In the genomic region with DNA sequence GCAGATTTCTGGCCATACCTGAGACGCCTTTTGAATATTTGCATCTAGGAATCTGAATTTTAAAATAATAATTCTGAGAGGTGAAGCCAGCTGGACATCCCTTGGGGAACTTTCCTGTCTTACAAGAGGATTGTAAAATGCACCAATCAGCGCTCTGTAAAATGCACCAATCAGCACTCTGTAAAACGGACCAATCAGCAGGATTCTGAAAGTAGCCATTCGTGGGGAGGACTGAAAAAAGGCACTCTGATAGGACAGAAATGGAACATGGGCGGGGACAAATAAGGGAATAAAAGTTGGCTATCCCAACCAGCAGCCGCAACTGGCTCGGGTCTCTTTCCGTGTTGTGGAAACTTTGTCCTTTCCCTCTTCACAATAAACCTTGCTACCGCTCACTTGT, we compare ENCODE assay signal across 25 cellular contexts.
"Had no signal": no experiment of that assay in that cellular context is flagged by ENCODE, and none has a peak within 500 bp of the region (broad histone marks: within the 10 kb centered on the region; RNA-seq: fewer than 3 reads in every experiment).

No MANE protein-coding gene starts in this region.

- H3K9me3 Mint-ChIP-seq: activated naive CD4-positive, alpha-beta T cell treated with anti-CD3 and anti-CD28 coated beads, Interleukin-2, amount 10 ng/mL, durations not matched to agents 7 days and 5 days; activated naive CD8-positive, alpha-beta T cell treated with anti-CD3 and anti-CD28 coated beads, Interleukin-2, amount 10 ng/mL, durations not matched to agents 7 days and 5 days; activated T-cell treated with anti-CD3 and anti-CD28 coated beads, Interleukin-2, amount 50 U/mL, for 24 hours; activated T-helper 1 cell treated with anti-CD3 and anti-CD28 coated beads, Interleukin-12 subunit alpha, Interleukin-12 subunit beta, Interleukin-2, Interleukin-4 antibody, amounts not matched to agents 30 ng/mL and 10 ng/mL and 1 ng/mL, durations not matched to agents 14 hours and 24 hours and 36 hours; T-cell had no signal

- DNase-seq: activated CD4-positive, alpha-beta T cell treated with anti-CD3 and anti-CD28 coated beads for 36 hours; activated CD4-positive, CD25-positive, alpha-beta regulatory T cell; activated gamma-delta T cell; activated naive CD4-positive, alpha-beta T cell treated with anti-CD3 and anti-CD28 coated beads, Interleukin-2, amount 10 ng/mL, durations not matched to agents 7 days and 5 days; activated naive CD8-positive, alpha-beta T cell treated with anti-CD3 and anti-CD28 coated beads, Interleukin-2, amount 10 ng/mL, durations not matched to agents 7 days and 5 days; activated T-cell treated with anti-CD3 and anti-CD28 coated beads, Interleukin-2, amount 50 U/mL, for 24 hours; anterior cingulate cortex; caudate nucleus; MG63; NCI-H1105; NCI-H1436; NCI-H187; NCI-H2081; NCI-H524; RPMI8226; T-cell; T-helper 2 cell; T1000 had no signal

- H3K9me3 ChIP-seq: adrenal gland, breast epithelium, MG63 had no signal

- H3K4me1 ChIP-seq: adrenal gland, breast epithelium had no signal

- H3K4me3 Mint-ChIP-seq: activated CD4-positive, alpha-beta T cell treated with anti-CD3 and anti-CD28 coated beads for 36 hours; activated CD8-positive, alpha-beta memory T cell treated with anti-CD3 and anti-CD28 coated beads, Interleukin-2, amount 10 ng/mL, durations not matched to agents 7 days and 5 days; activated naive CD4-positive, alpha-beta T cell treated with anti-CD3 and anti-CD28 coated beads, Interleukin-2, amount 10 ng/mL, durations not matched to agents 7 days and 5 days; activated naive CD8-positive, alpha-beta T cell treated with anti-CD3 and anti-CD28 coated beads, Interleukin-2, amount 10 ng/mL, durations not matched to agents 7 days and 5 days; activated T-cell treated with anti-CD3 and anti-CD28 coated beads, Interleukin-2, amount 50 U/mL, for 24 hours; activated T-helper 1 cell treated with anti-CD3 and anti-CD28 coated beads, Interleukin-12 subunit alpha, Interleukin-12 subunit beta, Interleukin-2, Interleukin-4 antibody, amounts not matched to agents 30 ng/mL and 10 ng/mL and 1 ng/mL, durations not matched to agents 14 hours and 24 hours and 36 hours; T-cell had no signal

- ATAC-seq: activated CD4-positive, alpha-beta T cell treated with anti-CD3 and anti-CD28 coated beads for 36 hours; activated CD8-positive, alpha-beta memory T cell treated with anti-CD3 and anti-CD28 coated beads, Interleukin-2, amount 10 ng/mL, durations not matched to agents 7 days and 5 days; Panc1; Right ventricle myocardium inferior; T-cell had no signal

- H3K27me3 ChIP-seq: adrenal gland, breast epithelium, MG63 had no signal

- H3K27ac Mint-ChIP-seq: activated CD4-positive, alpha-beta T cell treated with anti-CD3 and anti-CD28 coated beads for 36 hours; activated CD8-positive, alpha-beta memory T cell treated with anti-CD3 and anti-CD28 coated beads, Interleukin-2, amount 10 ng/mL, durations not matched to agents 7 days and 5 days; activated naive CD4-positive, alpha-beta T cell treated with anti-CD3 and anti-CD28 coated beads, Interleukin-2, amount 10 ng/mL, durations not matched to agents 7 days and 5 days; activated naive CD8-positive, alpha-beta T cell treated with anti-CD3 and anti-CD28 coated beads, Interleukin-2, amount 10 ng/mL, durations not matched to agents 7 days and 5 days; activated T-cell treated with anti-CD3 and anti-CD28 coated beads, Interleukin-2, amount 50 U/mL, for 24 hours; activated T-helper 1 cell treated with anti-CD3 and anti-CD28 coated beads, Interleukin-12 subunit alpha, Interleukin-12 subunit beta, Interleukin-2, Interleukin-4 antibody, amounts not matched to agents 30 ng/mL and 10 ng/mL and 1 ng/mL, durations not matched to agents 14 hours and 24 hours and 36 hours; T-cell had no signal

- H3K27me3 Mint-ChIP-seq: activated CD4-positive, alpha-beta T cell treated with anti-CD3 and anti-CD28 coated beads for 36 hours; activated naive CD4-positive, alpha-beta T cell treated with anti-CD3 and anti-CD28 coated beads, Interleukin-2, amount 10 ng/mL, durations not matched to agents 7 days and 5 days; activated naive CD8-positive, alpha-beta T cell treated with anti-CD3 and anti-CD28 coated beads, Interleukin-2, amount 10 ng/mL, durations not matched to agents 7 days and 5 days; activated T-cell treated with anti-CD3 and anti-CD28 coated beads, Interleukin-2, amount 50 U/mL, for 24 hours; T-cell had no signal

- H3K27ac ChIP-seq: adrenal gland, breast epithelium, SK-N-MC had no signal

- H3K4me3 ChIP-seq: adrenal gland, breast epithelium, MG63, SK-N-MC had no signal
